13 cellular contexts compared by ENCODE assay signal in the genomic region with DNA sequence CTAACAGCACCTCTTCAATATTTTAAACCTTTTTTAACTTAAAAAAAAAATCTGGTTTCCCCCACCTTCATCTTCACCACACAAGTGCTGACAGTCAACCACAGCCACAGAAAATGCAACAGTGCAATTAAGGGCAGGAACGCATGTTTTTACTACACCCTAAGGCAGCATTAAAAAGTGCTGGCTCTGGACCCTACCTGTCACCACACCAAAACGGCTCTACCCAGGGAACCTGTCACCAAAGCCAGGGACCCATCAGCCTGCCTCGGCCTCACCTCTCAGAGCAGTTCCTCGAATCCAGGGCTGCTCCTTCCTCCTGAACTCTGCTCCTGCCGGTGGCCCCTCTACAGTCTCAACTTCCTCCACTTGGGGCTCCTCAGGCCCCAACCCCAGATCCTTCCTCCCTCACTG. TPM values are rescaled to one million over a fixed set of nuclear protein-coding genes. Genes with fewer than 3 reads are reported as not detected.
DNase-seq lines count a peak whose midpoint lies in the region; ATAC-seq, FAIRE-seq and TF ChIP-seq lines count a peak whose summit lies in the region.
"Had no signal": no experiment of that assay in that cellular context is flagged by ENCODE, and none has a peak within 500 bp of the region (broad histone marks: within the 10 kb centered on the region; RNA-seq: fewer than 3 reads in every experiment).

No MANE protein-coding gene starts in this region.

- peaks cover 100% of the 10 kb centered on the region in 11 experiments for H4K20me1 ChIP-seq in BLaER1 treated with 17β-estradiol and CSF1 and Interleukin-3, amounts not matched to agents 10 nM and 100 nM
- peaks cover 98% of the 10 kb centered on the region for H4K20me1 ChIP-seq in astrocyte (ENCODE audit: insufficient read depth, low read length)

- H3K4me2 ChIP-seq in BLaER1 treated with 17β-estradiol and CSF1 and Interleukin-3, amounts not matched to agents 10 nM and 100 nM: peak overlapping the region; percentile 80 to 99 (median 96)
- H3K4me2 ChIP-seq in astrocyte (ENCODE audit: low read length): no peak overlapping the region

- no peak overlapping the region for H2AFZ ChIP-seq in astrocyte (ENCODE audit: low read depth, low read length)
- H2AFZ ChIP-seq: GM23248 had no signal

- no peaks in the 10 kb centered on the region for H3K27me3 Mint-ChIP-seq in astrocyte (ENCODE audit: low read depth, unreplicated experiment)

- H3K9me3 Mint-ChIP-seq in astrocyte (ENCODE audit: unreplicated experiment): no peaks in the 10 kb centered on the region

- H3K4me3 Mint-ChIP-seq in astrocyte (ENCODE audit: unreplicated experiment): peak overlapping the region; percentile 54

- peak overlapping the region in 9 of 11 experiments; percentile 3 to 49 (median 32); a peak in 10 of 22 replicates for H3K9ac ChIP-seq in BLaER1 treated with 17β-estradiol and CSF1 and Interleukin-3, amounts not matched to agents 10 nM and 100 nM
- H3K9ac ChIP-seq in astrocyte (ENCODE audit: low read length): no peak overlapping the region
- H3K9ac ChIP-seq: GM23248 had no signal

- ATAC-seq in GM18907 (IDR thresholded peaks at IDR 0.05; ENCODE audit: unreplicated experiment) (peak; percentile 16), GM18909 (IDR thresholded peaks at IDR 0.05; ENCODE audit: poor library complexity, unreplicated experiment) (no peak), GM19467 (IDR thresholded peaks at IDR 0.05; ENCODE audit: unreplicated experiment) (no peak), HG02623 (IDR thresholded peaks at IDR 0.05; ENCODE audit: unreplicated experiment) (no peak)

- peaks cover 98% of the 10 kb centered on the region for H3K79me2 ChIP-seq in astrocyte (ENCODE audit: insufficient read depth, low read length)

- H3K4me1 Mint-ChIP-seq in astrocyte (ENCODE audit: low read depth, unreplicated experiment): peaks cover 30% of the 10 kb centered on the region

- TF ChIP-seq CTCF in astrocyte (IDR thresholded peaks at IDR 0.05; ENCODE audit: insufficient read depth, low read depth, low read length): no peak

- no peak overlapping the region for H3K27ac Mint-ChIP-seq in astrocyte (ENCODE audit: unreplicated experiment)

- peak overlapping the region in 8 of 11 experiments; percentile 0 to 37 (median 26); a peak in 6 of 22 replicates for H3K27ac ChIP-seq in BLaER1 treated with 17β-estradiol and CSF1 and Interleukin-3, amounts not matched to agents 10 nM and 100 nM
- no peak overlapping the region for H3K27ac ChIP-seq in astrocyte (ENCODE audit: low read depth, low read length)
- H3K27ac ChIP-seq: cardiac muscle cell, GM23248, thyroid gland had no signal

- FAIRE-seq in astrocyte (lab: Jason Lieb, UNC): no peak
- FAIRE-seq: kidney had no signal

- H3K4me1 ChIP-seq in BLaER1 treated with 17β-estradiol and CSF1 and Interleukin-3, amounts not matched to agents 10 nM and 100 nM: peaks cover 65 to 85% (median 75%) of the 10 kb centered on the region in 10 experiments
- peaks cover 7% of the 10 kb centered on the region for H3K4me1 ChIP-seq in astrocyte (ENCODE audit: insufficient read depth, low read length)

- H3K36me3 ChIP-seq in BLaER1 treated with 17β-estradiol and CSF1 and Interleukin-3, amounts not matched to agents 10 nM and 100 nM: peaks cover 0 to 20% (median 0%) of the 10 kb centered on the region in 11 experiments; a peak in 3 of 22 replicates
- no peaks in the 10 kb centered on the region for H3K36me3 ChIP-seq in astrocyte (ENCODE audit: insufficient read depth, low read length)
- H3K36me3 ChIP-seq: cardiac muscle cell, thyroid gland had no signal

- peak overlapping the region in 3 of 10 experiments; percentile 2 to 33 (median 15); a peak in 3 of 20 replicates for H3K4me3 ChIP-seq in BLaER1 treated with 17β-estradiol and CSF1 and Interleukin-3, amounts not matched to agents 10 nM and 100 nM
- no peak overlapping the region for H3K4me3 ChIP-seq in astrocyte (ENCODE audit: insufficient read depth, low read depth, low read length)
- H3K4me3 ChIP-seq: cardiac muscle cell, GM23248, thyroid gland had no signal

- H3K36me3 Mint-ChIP-seq in astrocyte (ENCODE audit: low read depth, unreplicated experiment): peaks cover 13% of the 10 kb centered on the region

- DNase-seq in T follicular helper cell (ENCODE audit: low read depth) (peak; percentile 25), astrocyte (ENCODE audit: low read depth) (no peak), SIG-M5 treated with dmso at 0.1 percent for 504 hours (lab: John Stamatoyannopoulos, UW; ENCODE audit: unreplicated experiment) (no peak)
- DNase-seq: GM23248, kidney, NCI-H1105, thyroid gland had no signal

- H3K9me3 ChIP-seq in BLaER1 treated with 17β-estradiol and CSF1 and Interleukin-3, amounts not matched to agents 10 nM and 100 nM (replicated peaks in 1 of 11): no peaks in the 10 kb centered on the region
- H3K9me3 ChIP-seq in astrocyte (ENCODE audit: insufficient read depth, low read depth, low read length): no peaks in the 10 kb centered on the region
- H3K9me3 ChIP-seq: thyroid gland had no signal

- H3K27me3 ChIP-seq in BLaER1 treated with 17β-estradiol and CSF1 and Interleukin-3, amounts not matched to agents 10 nM and 100 nM: no peaks in the 10 kb centered on the region
- no peaks in the 10 kb centered on the region for H3K27me3 ChIP-seq in astrocyte (ENCODE audit: insufficient read depth, low read length)
- H3K27me3 ChIP-seq: cardiac muscle cell, thyroid gland had no signal

RNA-seq across cellular contexts. Expression of a gene that starts 22.5 kb away (rescaled TPM):
- 63.1 and 66.2 TPM in 2 replicates for total RNA-seq in astrocyte

RNA-seq across cellular contexts. Expression of a gene that starts 33.3 kb away (rescaled TPM):
- total RNA-seq in astrocyte: 11.8 and 15.0 TPM in 2 replicates

RNA-seq across cellular contexts. Expression of a gene that starts 52.4 kb away (rescaled TPM):
- total RNA-seq in astrocyte: 41.5 and 45.3 TPM in 2 replicates
